In genomic region chr18:57772387-57772799, GRCh38 we compare ENCODE assay signal across 1 cellular context.
TF ChIP-seq lines count a peak whose summit lies in the region.

No MANE protein-coding gene starts in this region.

TF ChIP-seq in HepG2, 621 proteins besides CTCF, POLR2A, EP300 and RAD21 (continued from another document):
- TF ChIP-seq, protein P1, sequence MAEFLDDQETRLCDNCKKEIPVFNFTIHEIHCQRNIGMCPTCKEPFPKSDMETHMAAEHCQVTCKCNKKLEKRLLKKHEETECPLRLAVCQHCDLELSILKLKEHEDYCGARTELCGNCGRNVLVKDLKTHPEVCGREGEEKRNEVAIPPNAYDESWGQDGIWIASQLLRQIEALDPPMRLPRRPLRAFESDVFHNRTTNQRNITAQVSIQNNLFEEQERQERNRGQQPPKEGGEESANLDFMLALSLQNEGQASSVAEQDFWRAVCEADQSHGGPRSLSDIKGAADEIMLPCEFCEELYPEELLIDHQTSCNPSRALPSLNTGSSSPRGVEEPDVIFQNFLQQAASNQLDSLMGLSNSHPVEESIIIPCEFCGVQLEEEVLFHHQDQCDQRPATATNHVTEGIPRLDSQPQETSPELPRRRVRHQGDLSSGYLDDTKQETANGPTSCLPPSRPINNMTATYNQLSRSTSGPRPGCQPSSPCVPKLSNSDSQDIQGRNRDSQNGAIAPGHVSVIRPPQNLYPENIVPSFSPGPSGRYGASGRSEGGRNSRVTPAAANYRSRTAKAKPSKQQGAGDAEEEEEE (CRISPR knock-in tag; IDR thresholded peaks at IDR 0.05; ENCODE audit: borderline replicate concordance) = no peak
- TF ChIP-seq ZNF12 (CRISPR knock-in tag; IDR thresholded peaks at IDR 0.05) (no peak), ZKSCAN1 (IDR thresholded peaks at IDR 0.05; ENCODE audit: low read length) (no peak), RBM39 (IDR thresholded peaks at IDR 0.05; ENCODE audit: low read depth, low read length, poor library complexity, severe bottlenecking) (no peak), ERF (CRISPR knock-in tag; IDR thresholded peaks at IDR 0.05) (peak; percentile 94), ZSCAN30 (CRISPR knock-in tag; IDR thresholded peaks at IDR 0.05) (no peak), ZNF343 (CRISPR knock-in tag; IDR thresholded peaks at IDR 0.05) (no peak), ATF6 (CRISPR knock-in tag; conservative IDR thresholded peaks at IDR 0.05) (no peak), BRCA1 (CRISPR knock-in tag; IDR thresholded peaks at IDR 0.05) (peak; percentile 90), SCMH1 (CRISPR knock-in tag; IDR thresholded peaks at IDR 0.05; ENCODE audit: borderline replicate concordance) (no peak), AKAP8 (CRISPR knock-in tag; IDR thresholded peaks at IDR 0.05) (0 out of 2 replicates have a peak, but pooled peaks have one; percentile 38), PAWR (CRISPR knock-in tag; IDR thresholded peaks at IDR 0.05; ENCODE audit: borderline replicate concordance) (no peak), MEIS2 (CRISPR knock-in tag; IDR thresholded peaks at IDR 0.05) (peak; percentile 88), ZBTB21 (CRISPR knock-in tag; IDR thresholded peaks at IDR 0.05) (no peak), AGO1 (IDR thresholded peaks at IDR 0.05; ENCODE audit: low read depth, low read length, poor library complexity, severe bottlenecking) (no peak), TOPORS (CRISPR knock-in tag; IDR thresholded peaks at IDR 0.05) (no peak), RFX3 (CRISPR knock-in tag; IDR thresholded peaks at IDR 0.05) (no peak), ELF4 (CRISPR knock-in tag; IDR thresholded peaks at IDR 0.05; ENCODE audit: borderline replicate concordance) (no peak), IRX3 (CRISPR knock-in tag; IDR thresholded peaks at IDR 0.05; ENCODE audit: borderline replicate concordance, low read depth) (no peak), ZSCAN22 (CRISPR knock-in tag; IDR thresholded peaks at IDR 0.05) (no peak), NFE2L2 (IDR thresholded peaks at IDR 0.05; ENCODE audit: low read length) (no peak), ZFX (CRISPR knock-in tag; IDR thresholded peaks at IDR 0.05; ENCODE audit: low read depth) (peak; percentile 61; the same call in 1 of the 2 replicates), ZNF878 (CRISPR knock-in tag; IDR thresholded peaks at IDR 0.05) (peak; percentile 82; the same call in 1 of the 2 replicates), GTF2F1 (IDR thresholded peaks at IDR 0.05; ENCODE audit: low read length) (no peak), TMF1 (CRISPR knock-in tag; IDR thresholded peaks at IDR 0.05; ENCODE audit: low read depth) (no peak), HBP1 (CRISPR knock-in tag; IDR thresholded peaks at IDR 0.05; ENCODE audit: low read depth) (no peak), ELF1 (CRISPR knock-in tag; IDR thresholded peaks at IDR 0.05) (peak; percentile 42; the same call in 1 of the 2 replicates), ZNF646 (CRISPR knock-in tag; IDR thresholded peaks at IDR 0.05) (no peak), HOXA3 (CRISPR knock-in tag; IDR thresholded peaks at IDR 0.05) (peak; percentile 81), SETDB1 (CRISPR knock-in tag; IDR thresholded peaks at IDR 0.05; ENCODE audit: borderline replicate concordance) (no peak)
- TF ChIP-seq, protein P2, sequence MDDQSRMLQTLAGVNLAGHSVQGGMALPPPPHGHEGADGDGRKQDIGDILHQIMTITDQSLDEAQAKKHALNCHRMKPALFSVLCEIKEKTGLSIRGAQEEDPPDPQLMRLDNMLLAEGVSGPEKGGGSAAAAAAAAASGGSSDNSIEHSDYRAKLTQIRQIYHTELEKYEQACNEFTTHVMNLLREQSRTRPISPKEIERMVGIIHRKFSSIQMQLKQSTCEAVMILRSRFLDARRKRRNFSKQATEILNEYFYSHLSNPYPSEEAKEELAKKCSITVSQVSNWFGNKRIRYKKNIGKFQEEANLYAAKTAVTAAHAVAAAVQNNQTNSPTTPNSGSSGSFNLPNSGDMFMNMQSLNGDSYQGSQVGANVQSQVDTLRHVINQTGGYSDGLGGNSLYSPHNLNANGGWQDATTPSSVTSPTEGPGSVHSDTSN (CRISPR knock-in tag; IDR thresholded peaks at IDR 0.05; ENCODE audit: borderline replicate concordance) = no peak
- TF ChIP-seq, protein P3, sequence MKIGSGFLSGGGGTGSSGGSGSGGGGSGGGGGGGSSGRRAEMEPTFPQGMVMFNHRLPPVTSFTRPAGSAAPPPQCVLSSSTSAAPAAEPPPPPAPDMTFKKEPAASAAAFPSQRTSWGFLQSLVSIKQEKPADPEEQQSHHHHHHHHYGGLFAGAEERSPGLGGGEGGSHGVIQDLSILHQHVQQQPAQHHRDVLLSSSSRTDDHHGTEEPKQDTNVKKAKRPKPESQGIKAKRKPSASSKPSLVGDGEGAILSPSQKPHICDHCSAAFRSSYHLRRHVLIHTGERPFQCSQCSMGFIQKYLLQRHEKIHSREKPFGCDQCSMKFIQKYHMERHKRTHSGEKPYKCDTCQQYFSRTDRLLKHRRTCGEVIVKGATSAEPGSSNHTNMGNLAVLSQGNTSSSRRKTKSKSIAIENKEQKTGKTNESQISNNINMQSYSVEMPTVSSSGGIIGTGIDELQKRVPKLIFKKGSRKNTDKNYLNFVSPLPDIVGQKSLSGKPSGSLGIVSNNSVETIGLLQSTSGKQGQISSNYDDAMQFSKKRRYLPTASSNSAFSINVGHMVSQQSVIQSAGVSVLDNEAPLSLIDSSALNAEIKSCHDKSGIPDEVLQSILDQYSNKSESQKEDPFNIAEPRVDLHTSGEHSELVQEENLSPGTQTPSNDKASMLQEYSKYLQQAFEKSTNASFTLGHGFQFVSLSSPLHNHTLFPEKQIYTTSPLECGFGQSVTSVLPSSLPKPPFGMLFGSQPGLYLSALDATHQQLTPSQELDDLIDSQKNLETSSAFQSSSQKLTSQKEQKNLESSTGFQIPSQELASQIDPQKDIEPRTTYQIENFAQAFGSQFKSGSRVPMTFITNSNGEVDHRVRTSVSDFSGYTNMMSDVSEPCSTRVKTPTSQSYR (CRISPR knock-in tag; IDR thresholded peaks at IDR 0.05; ENCODE audit: borderline replicate concordance) = peak; percentile 50; the same call in 1 of the 2 replicates
- TF ChIP-seq, protein P4, sequence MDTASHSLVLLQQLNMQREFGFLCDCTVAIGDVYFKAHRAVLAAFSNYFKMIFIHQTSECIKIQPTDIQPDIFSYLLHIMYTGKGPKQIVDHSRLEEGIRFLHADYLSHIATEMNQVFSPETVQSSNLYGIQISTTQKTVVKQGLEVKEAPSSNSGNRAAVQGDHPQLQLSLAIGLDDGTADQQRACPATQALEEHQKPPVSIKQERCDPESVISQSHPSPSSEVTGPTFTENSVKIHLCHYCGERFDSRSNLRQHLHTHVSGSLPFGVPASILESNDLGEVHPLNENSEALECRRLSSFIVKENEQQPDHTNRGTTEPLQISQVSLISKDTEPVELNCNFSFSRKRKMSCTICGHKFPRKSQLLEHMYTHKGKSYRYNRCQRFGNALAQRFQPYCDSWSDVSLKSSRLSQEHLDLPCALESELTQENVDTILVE (CRISPR knock-in tag; IDR thresholded peaks at IDR 0.05) = peak; percentile 62; the same call in 1 of the 2 replicates
- TF ChIP-seq, protein P5, sequence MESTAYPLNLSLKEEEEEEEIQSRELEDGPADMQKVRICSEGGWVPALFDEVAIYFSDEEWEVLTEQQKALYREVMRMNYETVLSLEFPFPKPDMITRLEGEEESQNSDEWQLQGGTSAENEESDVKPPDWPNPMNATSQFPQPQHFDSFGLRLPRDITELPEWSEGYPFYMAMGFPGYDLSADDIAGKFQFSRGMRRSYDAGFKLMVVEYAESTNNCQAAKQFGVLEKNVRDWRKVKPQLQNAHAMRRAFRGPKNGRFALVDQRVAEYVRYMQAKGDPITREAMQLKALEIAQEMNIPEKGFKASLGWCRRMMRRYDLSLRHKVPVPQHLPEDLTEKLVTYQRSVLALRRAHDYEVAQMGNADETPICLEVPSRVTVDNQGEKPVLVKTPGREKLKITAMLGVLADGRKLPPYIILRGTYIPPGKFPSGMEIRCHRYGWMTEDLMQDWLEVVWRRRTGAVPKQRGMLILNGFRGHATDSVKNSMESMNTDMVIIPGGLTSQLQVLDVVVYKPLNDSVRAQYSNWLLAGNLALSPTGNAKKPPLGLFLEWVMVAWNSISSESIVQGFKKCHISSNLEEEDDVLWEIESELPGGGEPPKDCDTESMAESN (CRISPR knock-in tag; conservative IDR thresholded peaks at IDR 0.05) = no peak
- TF ChIP-seq, protein P6, sequence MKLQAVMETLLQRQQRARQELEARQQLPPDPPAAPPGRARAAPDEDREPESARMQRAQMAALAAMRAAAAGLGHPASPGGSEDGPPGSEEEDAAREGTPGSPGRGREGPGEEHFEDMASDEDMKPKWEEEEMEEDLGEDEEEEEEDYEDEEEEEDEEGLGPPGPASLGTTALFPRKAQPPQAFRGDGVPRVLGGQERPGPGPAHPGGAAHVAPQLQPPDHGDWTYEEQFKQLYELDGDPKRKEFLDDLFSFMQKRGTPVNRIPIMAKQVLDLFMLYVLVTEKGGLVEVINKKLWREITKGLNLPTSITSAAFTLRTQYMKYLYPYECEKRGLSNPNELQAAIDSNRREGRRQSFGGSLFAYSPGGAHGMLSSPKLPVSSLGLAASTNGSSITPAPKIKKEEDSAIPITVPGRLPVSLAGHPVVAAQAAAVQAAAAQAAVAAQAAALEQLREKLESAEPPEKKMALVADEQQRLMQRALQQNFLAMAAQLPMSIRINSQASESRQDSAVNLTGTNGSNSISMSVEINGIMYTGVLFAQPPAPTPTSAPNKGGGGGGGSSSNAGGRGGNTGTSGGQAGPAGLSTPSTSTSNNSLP (IDR thresholded peaks at IDR 0.05; ENCODE audit: low read depth, low read length) = no peak
- TF ChIP-seq, protein P7, sequence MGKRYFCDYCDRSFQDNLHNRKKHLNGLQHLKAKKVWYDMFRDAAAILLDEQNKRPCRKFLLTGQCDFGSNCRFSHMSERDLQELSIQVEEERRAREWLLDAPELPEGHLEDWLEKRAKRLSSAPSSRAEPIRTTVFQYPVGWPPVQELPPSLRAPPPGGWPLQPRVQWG (CRISPR knock-in tag; IDR thresholded peaks at IDR 0.05; ENCODE audit: borderline replicate concordance, low read depth) = no peak
